13 cellular contexts compared by ENCODE assay signal in the genomic region with DNA sequence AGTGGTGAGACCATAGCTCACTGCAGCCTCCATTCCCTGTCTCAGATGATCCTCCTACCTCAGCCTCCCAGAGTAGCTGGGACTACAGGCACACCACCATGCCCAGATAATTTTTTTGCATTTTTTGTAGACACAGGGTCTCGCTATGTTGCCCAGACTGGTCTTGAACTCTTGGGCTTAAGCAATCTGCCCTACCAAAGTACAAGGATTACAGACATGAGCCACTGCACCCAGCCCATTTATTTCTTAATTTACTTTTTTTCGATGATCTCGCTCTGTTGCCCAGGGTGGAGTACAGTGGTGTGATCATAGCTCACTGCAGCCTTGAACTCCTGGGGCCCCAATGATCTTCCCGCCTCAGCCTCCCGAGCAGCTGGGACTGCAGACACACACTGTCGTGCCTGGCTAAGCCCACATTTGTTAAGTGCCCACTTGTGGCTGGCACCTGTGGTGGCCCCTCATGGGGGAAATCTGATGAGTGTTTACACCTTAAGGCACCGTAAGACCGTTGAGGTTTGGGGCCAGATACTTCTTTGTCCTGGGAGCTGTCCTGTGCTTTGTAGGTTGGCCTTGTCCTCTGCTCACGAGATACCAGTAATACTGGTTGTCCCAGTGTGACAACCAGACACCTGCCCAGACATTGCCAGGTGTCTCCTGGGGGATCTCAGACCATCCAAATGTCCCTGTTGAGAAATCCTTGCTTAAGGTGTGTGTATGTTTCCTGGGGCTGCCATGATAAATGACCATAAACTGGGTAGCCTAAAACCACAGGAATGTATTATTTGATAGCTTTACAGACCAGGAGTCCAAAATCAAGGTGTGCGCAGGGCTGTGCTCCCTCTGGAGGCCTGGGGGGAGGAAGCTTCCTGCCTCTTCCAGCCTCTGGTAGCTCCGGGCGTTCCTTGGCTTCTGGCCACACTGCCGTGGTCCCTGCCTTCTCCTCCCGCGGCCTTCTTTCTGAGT.
DNase-seq lines count a peak whose midpoint lies in the region; TF ChIP-seq lines count a peak whose summit lies in the region.
"Had no signal": no experiment of that assay in that cellular context is flagged by ENCODE, and none has a peak within 500 bp of the region (broad histone marks: within the 10 kb centered on the region; RNA-seq: fewer than 3 reads in every experiment).

No MANE protein-coding gene starts in this region.

- peak overlapping the region; percentile 23; the same call in 1 of the 2 replicates for H3K4me3 ChIP-seq in PC-9
- H3K4me3 ChIP-seq: SJCRH30 had no signal

- H3K9me2 ChIP-seq in PC-9 (ENCODE audit: insufficient read depth), result no peaks in the 10 kb centered on the region

- no peaks in the 10 kb centered on the region for H3K79me2 ChIP-seq in PC-9 (ENCODE audit: low read depth)

- H3K9me3 ChIP-seq in PC-9 (ENCODE audit: insufficient read depth, low read depth), result no peaks in the 10 kb centered on the region
- H3K9me3 ChIP-seq: neutrophil, SJCRH30 had no signal

- H3K27ac ChIP-seq in 22Rv1 (no peak overlapping the region), PC-9 (peak overlapping the region; percentile 57)
- H3K27ac ChIP-seq: neutrophil, SJCRH30 had no signal

- H3K4me1 ChIP-seq in PC-9 (replicated peaks; ENCODE audit: insufficient read depth), result peaks cover 39% of the 10 kb centered on the region

- no peaks in the 10 kb centered on the region for H3K27me3 ChIP-seq in PC-9 (ENCODE audit: insufficient read depth, low read depth)
- H3K27me3 ChIP-seq: SJCRH30 had no signal

- intact Hi-C loops in PC-9 (cut with micrococcal nuclease; ENCODE audit: unreplicated experiment), result loop anchor here (1.0 to 5.0 kb wide), 6 partner anchors 21 to 139 kb away; no protein-coding TSS in a partner anchor

- peak; percentile 50 for DNase-seq in H4 (ENCODE audit: low spot score)
- peak; percentile 85 to 97 for DNase-seq in PC-9
- DNase-seq in islet precursor cell, result peak; percentile 82
- no peak for DNase-seq in NK-92 treated with Interleukin-12 subunit alpha and Interleukin-12 subunit beta, amount 100 ng/mL, for 24 hours (lab: John Stamatoyannopoulos, UW)
- DNase-seq in mucosa of gallbladder (ENCODE audit: low spot score), result no peak
- DNase-seq in SK-N-DZ (ENCODE audit: low spot score), result no peak
- DNase-seq in NCI-H82 treated with DMSO at 0.1 percent for 48 hours (lab: John Stamatoyannopoulos, UW; ENCODE audit: unreplicated experiment), result no peak
- DNase-seq: cerebellar nuclear complex; NCI-H1930; SJCRH30; stimulated activated CD4-positive, alpha-beta T cell treated with anti-CD3 and anti-CD28 coated beads, Interleukin-4, amount 100 ng/mL, for 1 hour had no signal

- peak overlapping the region; percentile 75 for H3K4me2 ChIP-seq in PC-9

- POLR2A ChIA-PET in PC-9 (lab: Charles Lee; ENCODE audit: unreplicated experiment), result interaction anchor here (0.7 kb wide), 2 partner anchors 81 to 104 kb away, joined by 3 to 6 read pairs; no protein-coding TSS in a partner anchor

- no peaks in the 10 kb centered on the region for H3K36me3 ChIP-seq in PC-9 (ENCODE audit: low read depth)
- H3K36me3 ChIP-seq: neutrophil, SJCRH30 had no signal

- peaks cover 17% of the 10 kb centered on the region; the same call in 1 of the 2 replicates for H3F3A ChIP-seq in PC-9 (ENCODE audit: insufficient read depth, low read depth)

- no peaks in the 10 kb centered on the region for H4K20me1 ChIP-seq in PC-9 (ENCODE audit: insufficient read depth)

- no peak overlapping the region for H2AFZ ChIP-seq in PC-9

- BruUV-seq in PC-9 (replicated peaks; lab: Mats Ljungman, UMichigan), result no TSS peak

- 0 out of 2 replicates have a peak, but pooled peaks have one; percentile 13 for TF ChIP-seq CTCF in 22Rv1 (IDR thresholded peaks at IDR 0.05)
- TF ChIP-seq CTCF in PC-9 (conservative IDR thresholded peaks at IDR 0.05), result no peak; the same call in 1 of the 2 replicates

- CTCF ChIA-PET in PC-9 (lab: Charles Lee), result interaction anchor here (1.2 kb wide), 1 partner anchor 50 kb away, joined by 6 read pairs; no protein-coding TSS in a partner anchor

Comparison
In these comparisons a context has a peak if more than half of its experiments do, and no peak if none do; other contexts are left out.
1. DNase-seq: peak in H4 (single experiment), PC-9 (2 of 2) and islet precursor cell (single experiment); none in NK-92 treated with Interleukin-12 subunit alpha and Interleukin-12 subunit beta, amount 100 ng/mL, for 24 hours (single experiment), mucosa of gallbladder (single experiment), SK-N-DZ (single experiment) and NCI-H82 treated with DMSO at 0.1 percent for 48 hours (single experiment).